8 cellular contexts compared by ENCODE assay signal in the genomic region with DNA sequence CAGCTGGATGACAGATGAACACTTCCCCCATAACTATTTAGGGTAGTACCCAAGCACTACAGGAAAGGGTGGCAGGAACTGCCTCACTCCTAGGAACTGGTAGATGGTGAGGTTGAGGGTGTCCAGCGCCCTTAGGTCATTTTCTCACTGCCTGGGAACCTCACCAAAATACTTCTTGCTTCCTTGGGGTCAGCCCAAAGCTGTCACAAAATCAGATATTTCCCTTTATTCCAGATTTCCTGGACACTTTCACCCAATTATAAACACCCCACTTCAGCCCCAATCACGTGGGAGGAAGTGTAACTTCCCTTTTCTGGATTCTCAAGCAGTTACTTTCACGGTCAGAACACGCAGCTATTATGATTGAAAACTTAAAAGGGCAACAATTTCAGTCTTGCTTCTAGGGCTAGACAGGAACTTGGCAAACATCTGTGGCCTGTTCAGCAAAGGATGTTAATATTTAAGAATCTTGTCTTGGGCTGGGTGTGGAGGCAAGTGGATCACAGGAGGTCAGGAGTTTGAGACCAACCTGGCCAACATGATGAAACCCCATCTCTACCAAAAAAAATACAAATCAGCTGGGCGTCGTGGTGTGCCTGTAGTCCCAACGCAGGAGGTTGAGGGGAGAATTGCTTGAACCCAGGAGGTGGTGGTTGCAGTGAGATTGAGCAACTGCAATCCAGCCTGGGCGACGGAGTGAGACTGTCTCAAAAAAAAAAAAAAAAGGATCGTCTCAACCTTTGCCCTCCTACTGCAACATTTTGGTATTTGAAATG. TPM values are rescaled to one million over a fixed set of nuclear protein-coding genes. Genes with fewer than 3 reads are reported as not detected.
DNase-seq lines count a peak whose midpoint lies in the region; ATAC-seq and TF ChIP-seq lines count a peak whose summit lies in the region.

No MANE protein-coding gene starts in this region.

- 48 to 55% methylated on average over 10 of the region's 10 CpGs for WGBS in esophagus, 2 donors

- H3K27me3 ChIP-seq in esophagus (ENCODE audit: control insufficient read depth in 1 of 2, insufficient read depth in 2 of 2, low read length in 2 of 2) = no peaks in the 10 kb centered on the region

- H3K36me3 ChIP-seq in HEK293 (ENCODE audit: control insufficient read depth in 2 of 2, insufficient read depth in 1 of 2, low read length in 2 of 2) = peaks cover 0 to 46% of the 10 kb centered on the region in 2 experiments; a peak in 1 of 3 replicates
- H3K36me3 ChIP-seq in esophagus (ENCODE audit: control insufficient read depth in 2 of 2, insufficient read depth in 2 of 2, low read length in 1 of 2) = peaks cover 0 to 7% of the 10 kb centered on the region in 2 donors

- H3K4me1 ChIP-seq in HEK293 (ENCODE audit: control insufficient read depth, insufficient read depth, low read length) (no peaks in the 10 kb centered on the region), esophagus (ENCODE audit: control insufficient read depth in 2 of 2, insufficient read depth in 2 of 2, low read length in 1 of 2) (peaks cover 4 to 6% of the 10 kb centered on the region in 2 donors)

- H3K4me1 Mint-ChIP-seq in T-cell = peaks cover 47 to 53% (median 49%) of the 10 kb centered on the region in 3 donors
- peaks cover 34% of the 10 kb centered on the region for H3K4me1 Mint-ChIP-seq in neural crest cell

- ATAC-seq in T-cell (replicated peaks in 1 of 4) (peak in 1 of 4 experiments; percentile 3), GM18870 (IDR thresholded peaks at IDR 0.05; ENCODE audit: unreplicated experiment) (no peak)

- POLR2A ChIA-PET in HEK293 (lab: Yijun Ruan, JAX) (no interaction called here), T-cell (lab: Charles Lee) (interaction anchor here (0.6 to 5.4 kb wide), 7 partner anchors 9 to 877 kb away, joined by 3 to 84 read pairs (median 5); no protein-coding TSS in a partner anchor)

- peak in 22 of 34 experiments; percentile 20 to 63 (median 32) for DNase-seq in T-cell
- DNase-seq in neural crest cell (ENCODE audit: low read depth, low spot score) = no peak
- DNase-seq in effector CD8-positive, alpha-beta T cell (lab: John Stamatoyannopoulos, UW) = no peak
- DNase-seq in stimulated activated CD4-positive, alpha-beta T cell treated with anti-CD3 and anti-CD28 coated beads, Interleukin-15, amount 100 ng/mL, for 24 hours = no peak
- DNase-seq in NCI-H2081 treated with DMSO at 0.1 percent for 48 hours (lab: John Stamatoyannopoulos, UW) = no peak

- H3K4me3 Mint-ChIP-seq in T-cell (peak overlapping the region; percentile 93 to 94 (median 94)), neural crest cell (peak overlapping the region; percentile 98)

- no peak for TF ChIP-seq CTCF in HEK293 (tag by site-specific recombination; IDR thresholded peaks at IDR 0.05)
- no peak for TF ChIP-seq CTCF in neural crest cell (conservative IDR thresholded peaks at IDR 0.05)

- H3K27me3 Mint-ChIP-seq in T-cell (no peaks in the 10 kb centered on the region), neural crest cell (ENCODE audit: low read depth) (no peaks in the 10 kb centered on the region)

- H3K36me3 Mint-ChIP-seq in T-cell (peaks cover 32% of the 10 kb centered on the region), neural crest cell (ENCODE audit: low read depth) (peaks cover 38% of the 10 kb centered on the region)

- H3K9me3 Mint-ChIP-seq in T-cell (no peaks in the 10 kb centered on the region), neural crest cell (no peaks in the 10 kb centered on the region)

- H3K27ac Mint-ChIP-seq in T-cell = peak overlapping the region; percentile 77 to 82
- no peak overlapping the region for H3K27ac Mint-ChIP-seq in neural crest cell (ENCODE audit: unreplicated experiment)

- H3K9me3 ChIP-seq in HEK293 (ENCODE audit: control insufficient read depth, insufficient read depth, low read depth, low read length) (no peaks in the 10 kb centered on the region), esophagus (ENCODE audit: control insufficient read depth in 2 of 2, insufficient read depth in 1 of 2, low read depth in 1 of 2, low read length in 1 of 2) (no peaks in the 10 kb centered on the region)

- CTCF ChIA-PET in HEK293 (lab: Yijun Ruan, JAX) = interaction anchor here (0.7 to 2.0 kb wide), 3 partner anchors 15 to 72 kb away, joined by 4 to 12 read pairs (median 4); no protein-coding TSS in a partner anchor
- CTCF ChIA-PET in T-cell (lab: Charles Lee) = interaction anchor here in 1 of 2 donors (6.5 kb wide), 1 partner anchor 118 kb away, joined by 36 read pairs; no protein-coding TSS in a partner anchor

- H3K4me3 ChIP-seq in HEK293 (ENCODE audit: low read depth, low read length) = no peak overlapping the region
- H3K4me3 ChIP-seq in esophagus (ENCODE audit: low read depth in 1 of 2, low read length in 2 of 2) = peak overlapping the region in 1 of 2 donors; percentile 21

- H3K27ac ChIP-seq in HEK293 (ENCODE audit: extremely low read depth, low read depth, low read length) (no peak overlapping the region), esophagus (ENCODE audit: low read depth in 2 of 2, low read length in 1 of 2) (peak overlapping the region; percentile 14 to 66)

TF ChIP-seq in HEK293, 187 proteins besides CTCF, POLR2A, EP300 and RAD21:
- TF ChIP-seq ZNF132 (tag by site-specific recombination; IDR thresholded peaks at IDR 0.05; ENCODE audit: borderline replicate concordance) (no peak), ZIC2 (tag by site-specific recombination; IDR thresholded peaks at IDR 0.05) (0 out of 2 replicates have a peak, but pooled peaks have one; percentile 12)

RNA-seq across cellular contexts. Expression of a gene that starts 4.0 kb away (rescaled TPM):
- 1,000 to 10,000 TPM in 2 of 5 donors, 100 to 1,000 TPM in 3; 575 to 1,574 (median 654) TPM for total RNA-seq in T-cell
- 1,000 to 10,000 TPM; 3,491 to 8,500 TPM for polyA plus RNA-seq in esophagus
- total RNA-seq in neural crest cell = 1,207 and 1,209 TPM in 2 replicates

RNA-seq across cellular contexts. Expression of a gene that starts 13.3 kb away (rescaled TPM):
- under 1 TPM in 3 of 5 donors, not detected in 2; 0.07 to 0.23 (median 0.13) TPM for total RNA-seq in T-cell
- polyA plus RNA-seq in esophagus = 1 to 10 TPM; 1.2 to 3.8 TPM
- 0.52 and 0.96 TPM in 2 replicates for total RNA-seq in neural crest cell

RNA-seq across cellular contexts. Expression of a gene that starts 46.1 kb away (rescaled TPM):
- total RNA-seq in T-cell (under 1 TPM in 2 of 5 donors, not detected in 3; 0.12 to 0.28 TPM), neural crest cell (1.0 and 3.4 TPM in 2 replicates)
- 1 to 10 TPM; 1.4 to 2.1 TPM for polyA plus RNA-seq in esophagus

Comparison
In these comparisons a context has a peak if more than half of its experiments do, and no peak if none do; other contexts are left out.
1. DNase-seq: peak in T-cell (22 of 34); none in neural crest cell (single experiment), effector CD8-positive, alpha-beta T cell (single experiment), stimulated activated CD4-positive, alpha-beta T cell treated with anti-CD3 and anti-CD28 coated beads, Interleukin-15, amount 100 ng/mL, for 24 hours (single experiment) and NCI-H2081 treated with DMSO at 0.1 percent for 48 hours (single experiment).